In the genomic region with DNA sequence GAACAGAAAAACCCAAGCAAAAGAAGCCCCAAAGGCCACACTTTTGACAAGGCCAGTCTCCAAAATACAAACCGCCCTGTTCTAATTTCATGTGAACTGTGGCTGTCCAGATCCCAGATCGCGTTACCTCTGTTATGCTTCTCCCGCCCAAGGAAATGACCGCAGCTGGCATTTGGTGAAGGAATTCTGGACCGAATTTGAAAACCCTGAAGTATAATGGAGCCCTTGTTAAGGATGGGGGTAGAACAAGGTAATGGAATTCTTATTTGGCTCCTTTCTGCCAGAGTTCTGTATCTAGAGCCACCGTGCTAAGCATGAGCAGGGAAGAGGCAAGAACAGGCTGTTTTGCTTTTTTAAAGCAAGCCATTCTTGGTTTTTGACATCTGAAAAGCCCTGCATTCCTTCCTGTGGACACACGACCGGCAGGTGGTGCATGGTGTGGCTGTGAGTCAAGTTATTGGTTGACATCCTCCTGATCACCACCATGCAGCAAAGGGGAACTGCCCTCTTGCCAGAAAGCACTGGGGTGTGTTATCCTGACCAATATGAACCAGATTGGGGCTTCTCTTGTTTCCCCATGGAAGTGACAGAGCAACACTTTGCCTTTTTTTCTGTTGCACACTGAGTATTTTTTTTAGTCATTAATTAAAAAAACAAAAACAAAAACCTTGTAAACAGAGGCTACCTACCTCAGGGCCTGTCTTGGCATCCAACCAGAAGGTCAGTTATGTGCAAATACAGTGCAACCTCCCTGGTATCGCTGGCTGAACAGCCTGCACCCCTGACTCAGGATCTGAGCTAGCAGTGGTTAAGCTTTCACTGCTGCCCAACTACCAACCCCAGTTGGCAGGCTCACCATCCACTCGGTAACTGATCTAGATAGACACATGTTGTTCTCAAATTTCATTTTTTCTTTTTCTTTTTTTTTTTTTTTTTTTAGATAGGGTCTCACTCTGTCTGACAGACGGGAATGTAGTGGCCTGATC, we compare ENCODE assay signal across 8 cellular contexts. TPM values are rescaled to one million over a fixed set of nuclear protein-coding genes. Genes with fewer than 3 reads are reported as not detected.
DNase-seq lines count a peak whose midpoint lies in the region; ATAC-seq and TF ChIP-seq lines count a peak whose summit lies in the region.

No MANE protein-coding gene starts in this region.

- no peak for TF ChIP-seq EP300 in tibial nerve (IDR thresholded peaks at IDR 0.05)

- WGBS in tibial nerve, 2 donors = 41 to 51% methylated on average over 12 of the region's 12 CpGs

- H3K27me3 ChIP-seq in Peyer's patch = no peaks in the 10 kb centered on the region
- no peaks in the 10 kb centered on the region for H3K27me3 ChIP-seq in tibial nerve

- H3K4me3 ChIP-seq in Peyer's patch (no peak overlapping the region), tibial nerve (no peak overlapping the region)

- peak; percentile 39 for DNase-seq in AG20443 (ENCODE audit: low spot score)
- peak in 2 of 3 donors; percentile 46 to 59 for DNase-seq in Peyer's patch
- peak; percentile 86 for DNase-seq in iPS-NIHi7 (ENCODE audit: extremely low spot score)
- no peak for DNase-seq in posterior cingulate gyrus
- DNase-seq in tibial nerve (ENCODE audit: low spot score in 2 of 2) = no peak
- no peak for DNase-seq in SKM-1 (lab: John Stamatoyannopoulos, UW; ENCODE audit: unreplicated experiment)

- ATAC-seq in GM21786 (IDR thresholded peaks at IDR 0.05; ENCODE audit: unreplicated experiment) (peak; percentile 75), HG03280 (IDR thresholded peaks at IDR 0.05; ENCODE audit: unreplicated experiment) (no peak)

- H3K36me3 ChIP-seq in Peyer's patch = no peaks in the 10 kb centered on the region
- H3K36me3 ChIP-seq in tibial nerve = no peaks in the 10 kb centered on the region

- intact Hi-C loops in posterior cingulate gyrus (cut with DNase I) = no loop called here

- no peak overlapping the region for H3K27ac ChIP-seq in Peyer's patch
- H3K27ac ChIP-seq in tibial nerve = no peak overlapping the region

- TF ChIP-seq CTCF in Peyer's patch (IDR thresholded peaks at IDR 0.05) (peak in 3 of 6 experiments; percentile 20 to 38 (median 22)), tibial nerve (IDR thresholded peaks at IDR 0.05) (no peak)

- H3K9me3 ChIP-seq in Peyer's patch (no peaks in the 10 kb centered on the region), tibial nerve (no peaks in the 10 kb centered on the region)

- TF ChIP-seq POLR2A in Peyer's patch (IDR thresholded peaks at IDR 0.05) (no peak), tibial nerve (IDR thresholded peaks at IDR 0.05) (no peak)

- H3K4me1 ChIP-seq in Peyer's patch (no peaks in the 10 kb centered on the region), tibial nerve (no peaks in the 10 kb centered on the region)

RNA-seq across cellular contexts. Expression of a gene that starts 14.2 kb away (rescaled TPM):
- total RNA-seq in Peyer's patch (not detected), tibial nerve (not detected)

RNA-seq across cellular contexts. Expression of a gene that starts 58.6 kb away (rescaled TPM):
- total RNA-seq in Peyer's patch (10 to 100 TPM in 1 of 4 donors, 1 to 10 TPM in 3; 1.3 to 15.7 (median 4.0) TPM), tibial nerve (under 1 TPM in 1 of 4 donors, not detected in 3; 0.22 TPM)

Comparison
In these comparisons a context has a peak if more than half of its experiments do, and no peak if none do; other contexts are left out.
1. DNase-seq: peak in AG20443 (single experiment), Peyer's patch (2 of 3) and iPS-NIHi7 (single experiment); none in posterior cingulate gyrus (0 of 10), tibial nerve (0 of 2) and SKM-1 (single experiment).